In genomic region chr13:89628567-89628966, GRCh38 we compare ENCODE assay signal across 22 cellular contexts.
"Had no signal": no experiment of that assay in that cellular context is flagged by ENCODE, and none has a peak within 500 bp of the region (broad histone marks: within the 10 kb centered on the region; RNA-seq: fewer than 3 reads in every experiment).

No MANE protein-coding gene starts in this region.

- H3K9me3 ChIP-seq: adrenal gland had no signal

- H3K4me1 Mint-ChIP-seq: activated naive CD8-positive, alpha-beta T cell treated with anti-CD3 and anti-CD28 coated beads, Interleukin-2, amount 10 ng/mL, durations not matched to agents 7 days and 5 days had no signal

- H3K27ac Mint-ChIP-seq: activated CD8-positive, alpha-beta T cell treated with anti-CD3 and anti-CD28 coated beads for 36 hours; activated naive CD8-positive, alpha-beta T cell treated with anti-CD3 and anti-CD28 coated beads, Interleukin-2, amount 10 ng/mL, durations not matched to agents 7 days and 5 days had no signal

- H3K4me1 ChIP-seq: adrenal gland had no signal

- H3K27me3 ChIP-seq: adrenal gland had no signal

- H3K4me3 Mint-ChIP-seq: activated CD8-positive, alpha-beta T cell treated with anti-CD3 and anti-CD28 coated beads for 36 hours; activated naive CD8-positive, alpha-beta T cell treated with anti-CD3 and anti-CD28 coated beads, Interleukin-2, amount 10 ng/mL, durations not matched to agents 7 days and 5 days had no signal

- H3K36me3 ChIP-seq: adrenal gland, WERI-Rb-1 had no signal

- DNase-seq: activated CD4-positive, alpha-beta T cell treated with anti-CD3 and anti-CD28 coated beads for 4 hours; activated CD8-positive, alpha-beta memory T cell treated with anti-CD3 and anti-CD28 coated beads, Interleukin-2, amount 50 U/mL, for 4 hours; activated CD8-positive, alpha-beta T cell treated with anti-CD3 and anti-CD28 coated beads for 36 hours; activated naive CD4-positive, alpha-beta T cell treated with anti-CD3 and anti-CD28 coated beads, Interleukin-2, amount 50 U/mL, for 16 hours; activated naive CD8-positive, alpha-beta T cell treated with anti-CD3 and anti-CD28 coated beads, Interleukin-2, amount 10 ng/mL, durations not matched to agents 7 days and 5 days; activated T-cell treated with anti-CD3 and anti-CD28 coated beads, Interleukin-2, amount 50 U/mL, for 1 hour; caudate nucleus; MV-4-11; NCI-H1092 treated with DMSO at 0.1 percent for 48 hours; NCI-H1417 treated with DMSO at 0.1 percent for 48 hours; NCI-H1694; NCI-H2029 treated with DMSO at 0.1 percent for 48 hours; NCI-H2171; NCI-H2227 treated with DMSO at 0.1 percent for 48 hours; NCI-H446 treated with DMSO at 0.1 percent for 48 hours; NCI-H526 treated with DMSO at 0.1 percent for 48 hours; PC-9; SIG-M5; T-helper 1 cell; WERI-Rb-1 had no signal

- ATAC-seq: activated CD8-positive, alpha-beta T cell treated with anti-CD3 and anti-CD28 coated beads for 36 hours had no signal

- H3K27me3 Mint-ChIP-seq: activated CD8-positive, alpha-beta T cell treated with anti-CD3 and anti-CD28 coated beads for 36 hours; activated naive CD8-positive, alpha-beta T cell treated with anti-CD3 and anti-CD28 coated beads, Interleukin-2, amount 10 ng/mL, durations not matched to agents 7 days and 5 days had no signal

- H3K4me3 ChIP-seq: adrenal gland, PC-9 had no signal

- H3K36me3 Mint-ChIP-seq: activated naive CD8-positive, alpha-beta T cell treated with anti-CD3 and anti-CD28 coated beads, Interleukin-2, amount 10 ng/mL, durations not matched to agents 7 days and 5 days had no signal

- H3K27ac ChIP-seq: KMS-11, PC-9, WERI-Rb-1 had no signal
